10 cellular contexts compared by ENCODE assay signal in the genomic region with DNA sequence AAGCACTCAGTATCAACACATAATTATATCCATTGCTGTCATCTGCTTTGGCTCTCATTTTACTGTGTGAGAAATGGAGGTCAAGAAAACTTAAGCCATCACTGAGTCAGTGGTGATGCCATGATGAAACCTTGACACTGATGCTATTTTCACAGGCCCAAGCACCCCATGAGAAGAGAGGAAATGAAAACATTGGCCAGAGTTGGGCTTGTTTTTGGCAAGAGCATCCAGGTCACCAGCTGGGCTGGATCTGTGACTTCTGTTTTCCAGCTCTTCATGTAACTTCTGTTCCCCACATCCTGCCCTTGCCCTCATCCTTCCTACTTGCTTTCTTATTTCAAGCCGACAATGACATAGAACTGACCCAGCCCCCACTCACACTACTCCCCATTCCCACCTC. TPM values are rescaled to one million over a fixed set of nuclear protein-coding genes. Genes with fewer than 3 reads are reported as not detected.
DNase-seq lines count a peak whose midpoint lies in the region; ATAC-seq lines count a peak whose summit lies in the region.
"Had no signal": no experiment of that assay in that cellular context is flagged by ENCODE, and none has a peak within 500 bp of the region (broad histone marks: within the 10 kb centered on the region; RNA-seq: fewer than 3 reads in every experiment).

No MANE protein-coding gene starts in this region.

- H3K27me3 ChIP-seq in MG63, result no peaks in the 10 kb centered on the region

- peaks cover 19% of the 10 kb centered on the region for H3K9me3 ChIP-seq in MG63

- H3K27ac Mint-ChIP-seq in naive thymus-derived CD8-positive, alpha-beta T cell, result peak overlapping the region; percentile 92 to 99 (median 96)

- H3K4me3 Mint-ChIP-seq in naive thymus-derived CD8-positive, alpha-beta T cell, result peak overlapping the region; percentile 29 to 99 (median 80)

- peaks cover 0 to 4% (median 0%) of the 10 kb centered on the region in 9 donors for H3K9me3 Mint-ChIP-seq in naive thymus-derived CD8-positive, alpha-beta T cell

- DNase-seq in Ammon's horn (ENCODE audit: low spot score) (peak; percentile 54), MG63 (peak; percentile 79), brain pericyte (ENCODE audit: low read depth, low spot score) (peak; percentile 82), NCI-H526 treated with DMSO at 0.1 percent for 48 hours (lab: John Stamatoyannopoulos, UW) (no peak), DMS 273 treated with DMSO at 0.1 percent for 48 hours (lab: John Stamatoyannopoulos, UW) (no peak), NCI-H82 treated with DMSO at 0.1 percent for 48 hours (lab: John Stamatoyannopoulos, UW; ENCODE audit: unreplicated experiment) (no peak), ureter (ENCODE audit: low spot score) (no peak)
- no peak for DNase-seq in naive thymus-derived CD8-positive, alpha-beta T cell
- DNase-seq: NCI-H446 treated with DMSO at 0.1 percent for 48 hours had no signal

- H3K27me3 Mint-ChIP-seq in naive thymus-derived CD8-positive, alpha-beta T cell, result no peaks in the 10 kb centered on the region

- no peak overlapping the region for H3K4me3 ChIP-seq in MG63

- ATAC-seq in naive thymus-derived CD8-positive, alpha-beta T cell, result peak in 1 of 2 donors; percentile 3

- POLR2A ChIA-PET in naive thymus-derived CD8-positive, alpha-beta T cell (lab: Charles Lee), result interaction anchor here (0.7 to 23.9 kb wide), 8 partner anchors 9 to 47 kb away, joined by 4 to 687 read pairs (median 10); partner anchors contain the start of gene LCP2

- no peaks in the 10 kb centered on the region for H3K36me3 ChIP-seq in MG63

- peaks cover 38 to 99% (median 80%) of the 10 kb centered on the region in 3 donors for H3K36me3 Mint-ChIP-seq in naive thymus-derived CD8-positive, alpha-beta T cell

- peaks cover 79 to 100% (median 99%) of the 10 kb centered on the region in 4 donors for H3K4me1 Mint-ChIP-seq in naive thymus-derived CD8-positive, alpha-beta T cell

RNA-seq across cellular contexts. Expression of gene LCP2, which starts 10.0 kb away (rescaled TPM):
- not detected in 2 replicates for total RNA-seq in MG63 (2014; rRNA removed; shearing (Covaris generic); ENCODE audit: low replicate concordance)
- 100 to 1,000 TPM; 299 to 311 TPM for total RNA-seq in naive thymus-derived CD8-positive, alpha-beta T cell
- 100 to 1,000 TPM; 119 to 227 (median 198) TPM for polyA plus RNA-seq in naive thymus-derived CD8-positive, alpha-beta T cell
- total RNA-seq in ureter, result 21.7 TPM

RNA-seq across cellular contexts. Expression of gene C5orf58, which starts 54.7 kb away (rescaled TPM):
- total RNA-seq in MG63 (2014; rRNA removed; shearing (Covaris generic); ENCODE audit: low replicate concordance), result not detected in 2 replicates
- not detected for total RNA-seq in naive thymus-derived CD8-positive, alpha-beta T cell
- 1 to 10 TPM in 2 of 3 donors, under 1 TPM in 1; 0.76 to 1.8 (median 1.1) TPM for polyA plus RNA-seq in naive thymus-derived CD8-positive, alpha-beta T cell
- total RNA-seq in ureter, result not detected
- total RNA-seq: frontal cortex had no signal

Comparison
In these comparisons a context has a peak if more than half of its experiments do, and no peak if none do; other contexts are left out.
1. DNase-seq: peak in Ammon's horn (single experiment), MG63 (single experiment) and brain pericyte (single experiment); none in naive thymus-derived CD8-positive, alpha-beta T cell (0 of 10), NCI-H526 treated with DMSO at 0.1 percent for 48 hours (single experiment), DMS 273 treated with DMSO at 0.1 percent for 48 hours (single experiment), NCI-H82 treated with DMSO at 0.1 percent for 48 hours (single experiment) and ureter (single experiment).
2. RNA of gene LCP2, which starts 10.0 kb away (total RNA-seq): 299 to 311 TPM in naive thymus-derived CD8-positive, alpha-beta T cell and 21.7 TPM in ureter (single experiment); not detected in MG63; every median in the first group is over 10 times any median in the second.